In the genomic region with DNA sequence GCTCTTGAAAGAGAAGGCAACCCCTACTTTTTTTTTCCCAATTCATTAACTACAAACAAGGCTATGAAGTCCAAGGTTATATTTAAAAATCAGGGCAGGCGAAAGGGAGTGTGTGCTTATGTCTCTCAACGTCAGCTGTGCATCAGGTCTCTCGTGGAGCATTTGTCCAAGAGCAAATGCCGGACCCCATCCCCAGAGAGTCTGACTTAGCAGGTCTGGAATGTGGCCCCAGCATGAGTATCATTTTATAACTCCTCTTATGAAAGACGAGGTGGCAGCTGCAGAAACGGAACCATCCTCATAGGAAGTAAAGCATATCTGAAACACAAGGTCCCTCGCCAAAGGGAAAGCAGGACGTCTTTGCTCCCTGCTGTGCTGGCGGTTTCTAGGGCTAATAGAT, we compare ENCODE assay signal across 6 cellular contexts. TPM values are rescaled to one million over a fixed set of nuclear protein-coding genes. Genes with fewer than 3 reads are reported as not detected.
"Had no signal": no experiment of that assay in that cellular context is flagged by ENCODE, and none has a peak within 500 bp of the region (broad histone marks: within the 10 kb centered on the region; RNA-seq: fewer than 3 reads in every experiment).

No MANE protein-coding gene starts in this region.

RNA-seq across cellular contexts. Expression of a gene that starts 45.8 kb away (rescaled TPM):
- total RNA-seq: HepG2, HT-29, HT1080, IMR-90, K562 had no signal
- polyA plus RNA-seq: HepG2, IgD-negative memory B cell, IMR-90 had no signal
